In the genomic region with DNA sequence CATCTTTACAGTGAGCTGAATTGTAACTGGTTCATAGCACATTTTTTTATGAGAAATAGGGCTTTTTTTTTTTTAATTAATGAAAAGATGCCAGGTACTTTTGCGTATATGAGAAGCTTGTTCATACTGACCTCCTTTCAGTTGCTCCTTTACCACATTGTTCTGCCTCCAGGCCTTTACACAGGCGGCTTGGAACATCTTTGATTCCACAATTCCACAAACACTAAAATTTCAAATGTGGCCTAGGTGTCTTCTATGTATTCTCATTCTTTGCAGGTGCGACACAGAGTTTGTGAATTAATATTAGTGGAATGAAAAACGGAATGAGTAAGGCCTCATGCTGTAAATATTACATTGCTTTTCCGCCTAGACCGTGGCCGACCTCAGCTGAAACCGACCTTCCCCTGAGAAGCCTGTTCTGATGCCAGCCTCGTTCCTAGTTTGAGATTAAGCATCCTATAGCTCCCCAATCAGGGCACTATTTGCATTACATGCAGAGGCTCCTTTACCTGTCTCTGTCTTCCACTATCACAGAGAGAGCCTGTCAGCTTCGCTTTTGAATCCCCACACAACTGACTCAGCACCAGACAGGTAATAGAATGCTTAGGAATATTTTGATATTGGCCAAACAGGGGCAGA, we compare ENCODE assay signal across 11 cellular contexts.
DNase-seq lines count a peak whose midpoint lies in the region; ATAC-seq and TF ChIP-seq lines count a peak whose summit lies in the region.
"Had no signal": no experiment of that assay in that cellular context is flagged by ENCODE, and none has a peak within 500 bp of the region (broad histone marks: within the 10 kb centered on the region; RNA-seq: fewer than 3 reads in every experiment).

No MANE protein-coding gene starts in this region.

- peak; percentile 18 for DNase-seq in SK-N-SH
- peak; percentile 40 for DNase-seq in NCI-H748 treated with DMSO at 0.1 percent for 48 hours (lab: John Stamatoyannopoulos, UW)
- DNase-seq in epithelial cell of prostate (ENCODE audit: low read depth, low spot score), result peak; percentile 12
- no peak for DNase-seq in testis
- DNase-seq: activated CD8-positive, alpha-beta T cell treated with anti-CD3 and anti-CD28 coated beads for 36 hours; activated naive CD4-positive, alpha-beta T cell treated with anti-CD3 and anti-CD28 coated beads, Interleukin-2, amount 50 U/mL, for 16 hours; GF-D8 had no signal

- 0 out of 2 replicates have a peak, but pooled peaks cover 4% of the 10 kb centered on the region for H3K79me2 ChIP-seq in SK-N-SH (ENCODE audit: insufficient read depth)

- no peaks in the 10 kb centered on the region for H4K20me1 ChIP-seq in SK-N-SH (ENCODE audit: insufficient read depth)

- TF ChIP-seq EP300 in SK-N-SH (IDR thresholded peaks at IDR 0.05; ENCODE audit: borderline replicate concordance in 1 of 2, low read depth in 1 of 2, low read length in 1 of 2), result no peak

- H3K4me1 ChIP-seq in SK-N-SH (ENCODE audit: control insufficient read depth in 1 of 2, insufficient read depth in 2 of 2, low read depth in 1 of 2, low read length in 1 of 2) (peaks cover 8 to 10% of the 10 kb centered on the region in 2 experiments; a peak in 3 of 4 replicates), subcutaneous abdominal adipose tissue (ENCODE audit: control insufficient read depth in 5 of 5, insufficient read depth in 5 of 5, low read length in 5 of 5) (peaks cover under 1 to 34% (median 29%) of the 10 kb centered on the region in 5 donors), testis (peaks cover 6% of the 10 kb centered on the region)

- ATAC-seq in SK-N-SH treated with all-trans-retinoic acid at 6 μM for 48 hours (no peak), GM18519 (IDR thresholded peaks at IDR 0.05; ENCODE audit: low FRiP score, unreplicated experiment) (no peak), GM18861 (IDR thresholded peaks at IDR 0.05; ENCODE audit: unreplicated experiment) (no peak)
- ATAC-seq: activated CD8-positive, alpha-beta T cell treated with anti-CD3 and anti-CD28 coated beads for 36 hours had no signal

- H3K36me3 ChIP-seq in SK-N-SH (replicated peaks in 1 of 2; ENCODE audit: control insufficient read depth in 1 of 2, insufficient read depth in 2 of 2, low read length in 1 of 2) (peaks cover 0 to 8% of the 10 kb centered on the region in 2 experiments), subcutaneous abdominal adipose tissue (ENCODE audit: control insufficient read depth in 5 of 5, insufficient read depth in 5 of 5, low read length in 5 of 5) (no peaks in the 10 kb centered on the region), testis (ENCODE audit: low read depth, missing control alignments) (no peaks in the 10 kb centered on the region)

- H3K4me3 ChIP-seq in SK-N-SH (ENCODE audit: low read depth in 2 of 2, low read length in 1 of 2) (no peak overlapping the region; a peak in 1 of 4 replicates), subcutaneous abdominal adipose tissue (ENCODE audit: low read depth in 1 of 5, low read length in 5 of 5) (no peak overlapping the region), testis (no peak overlapping the region)

- no peak overlapping the region for H3K4me2 ChIP-seq in SK-N-SH

- H3K27ac ChIP-seq in SK-N-SH (ENCODE audit: low read depth in 2 of 2, low read length in 1 of 2) (no peak overlapping the region), epithelial cell of prostate (no peak overlapping the region), subcutaneous abdominal adipose tissue (ENCODE audit: low read depth, low read length) (peak overlapping the region; percentile 9), testis (no peak overlapping the region)

- TF ChIP-seq CTCF in SK-N-SH (IDR thresholded peaks at IDR 0.05) (peak; percentile 27; the same call in 1 of the 2 replicates), testis (IDR thresholded peaks at IDR 0.05) (no peak)

- POLR2A ChIA-PET in SK-N-SH (lab: Yijun Ruan, JAX), result interaction anchor here (1.0 kb wide), 1 partner anchor 248 kb away, joined by 3 read pairs; no protein-coding TSS in a partner anchor

- no peaks in the 10 kb centered on the region for H3K9me2 ChIP-seq in SK-N-SH

- peak; percentile 66 for TF ChIP-seq RAD21 in SK-N-SH (IDR thresholded peaks at IDR 0.05; ENCODE audit: low read length)

- intact Hi-C loops in testis (cut with DNase I; ENCODE audit: low total_unique reads), result no loop called here

- no peak for TF ChIP-seq POLR2A in testis (IDR thresholded peaks at IDR 0.05)

- H3K9me3 ChIP-seq in SK-N-SH (peaks cover 10% of the 10 kb centered on the region; the same call in 1 of the 2 replicates), subcutaneous abdominal adipose tissue (ENCODE audit: control insufficient read depth in 5 of 5, low read length in 5 of 5) (peaks cover 0 to 5% (median 0%) of the 10 kb centered on the region in 5 donors), testis (no peaks in the 10 kb centered on the region)

- H2AFZ ChIP-seq in SK-N-SH (ENCODE audit: low read depth), result no peak overlapping the region

- CTCF ChIA-PET in SK-N-SH (lab: Yijun Ruan, JAX), result interaction anchor here (0.6 to 7.8 kb wide), 8 partner anchors 8 to 450 kb away, joined by 3 to 65 read pairs (median 5); no protein-coding TSS in a partner anchor

- H3K9ac ChIP-seq in SK-N-SH (no peak overlapping the region), subcutaneous abdominal adipose tissue (ENCODE audit: low read length in 5 of 5) (no peak overlapping the region)

- H3K27me3 ChIP-seq in SK-N-SH (ENCODE audit: insufficient read depth), result no peaks in the 10 kb centered on the region
- no peaks in the 10 kb centered on the region for H3K27me3 ChIP-seq in subcutaneous abdominal adipose tissue (ENCODE audit: control insufficient read depth in 5 of 5, insufficient read depth in 4 of 5, low read length in 5 of 5)
- H3K27me3 ChIP-seq in testis, result no peaks in the 10 kb centered on the region

- no peaks in the 10 kb centered on the region for H3F3A ChIP-seq in SK-N-SH (replicated peaks; ENCODE audit: insufficient read depth)

- 94% methylated on average over 10 of the region's 10 CpGs for WGBS in SK-N-SH (ENCODE audit: low lambda C conversion rate)
- WGBS in testis, 2 donors, result 81 to 90% methylated on average over 10 of the region's 10 CpGs

TF ChIP-seq in SK-N-SH, 30 proteins besides CTCF, POLR2A, EP300 and RAD21:
- TF ChIP-seq RCOR1 (IDR thresholded peaks at IDR 0.05; ENCODE audit: low read length) (no peak), SMC3 (IDR thresholded peaks at IDR 0.05; ENCODE audit: low read depth, low read length) (peak; percentile 36; the same call in 1 of the 2 replicates), MEF2A (IDR thresholded peaks at IDR 0.05; ENCODE audit: borderline replicate concordance, low read depth) (no peak)
TF ChIP-seq in SK-N-SH: peak in this region for 1.

TF ChIP-seq in SK-N-SH treated with all-trans-retinoic acid at 6 μM for 48 hours, 23 proteins besides CTCF, POLR2A, EP300 and RAD21 (continues in another document):
- TF ChIP-seq, protein P1, sequence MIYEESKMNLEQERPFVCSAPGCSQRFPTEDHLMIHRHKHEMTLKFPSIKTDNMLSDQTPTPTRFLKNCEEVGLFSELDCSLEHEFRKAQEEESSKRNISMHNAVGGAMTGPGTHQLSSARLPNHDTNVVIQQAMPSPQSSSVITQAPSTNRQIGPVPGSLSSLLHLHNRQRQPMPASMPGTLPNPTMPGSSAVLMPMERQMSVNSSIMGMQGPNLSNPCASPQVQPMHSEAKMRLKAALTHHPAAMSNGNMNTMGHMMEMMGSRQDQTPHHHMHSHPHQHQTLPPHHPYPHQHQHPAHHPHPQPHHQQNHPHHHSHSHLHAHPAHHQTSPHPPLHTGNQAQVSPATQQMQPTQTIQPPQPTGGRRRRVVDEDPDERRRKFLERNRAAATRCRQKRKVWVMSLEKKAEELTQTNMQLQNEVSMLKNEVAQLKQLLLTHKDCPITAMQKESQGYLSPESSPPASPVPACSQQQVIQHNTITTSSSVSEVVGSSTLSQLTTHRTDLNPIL (CRISPR knock-in tag; IDR thresholded peaks at IDR 0.05; ENCODE audit: low read depth), result no peak
- TF ChIP-seq PPARA (CRISPR knock-in tag; IDR thresholded peaks at IDR 0.05; ENCODE audit: borderline replicate concordance), result no peak
- no peak for TF ChIP-seq ARNTL (CRISPR knock-in tag; IDR thresholded peaks at IDR 0.05; ENCODE audit: borderline replicate concordance, low read depth)
- no peak for TF ChIP-seq CSDC2 (CRISPR knock-in tag; IDR thresholded peaks at IDR 0.05)
- TF ChIP-seq ZNF70 (CRISPR knock-in tag; IDR thresholded peaks at IDR 0.05), result no peak
- TF ChIP-seq ESRRG (CRISPR knock-in tag; IDR thresholded peaks at IDR 0.05), result no peak
- TF ChIP-seq ISL1 (CRISPR knock-in tag; IDR thresholded peaks at IDR 0.05), result no peak
- no peak for TF ChIP-seq ZFP3 (CRISPR knock-in tag; IDR thresholded peaks at IDR 0.05)
- TF ChIP-seq RARB (CRISPR knock-in tag; IDR thresholded peaks at IDR 0.05), result no peak
- TF ChIP-seq ZNF8 (CRISPR knock-in tag; IDR thresholded peaks at IDR 0.05), result no peak
- no peak for TF ChIP-seq BACH2 (CRISPR knock-in tag; IDR thresholded peaks at IDR 0.05; ENCODE audit: borderline replicate concordance)
- no peak for TF ChIP-seq TOX (CRISPR knock-in tag; IDR thresholded peaks at IDR 0.05; ENCODE audit: borderline replicate concordance)
- TF ChIP-seq ZC3H10 (CRISPR knock-in tag; IDR thresholded peaks at IDR 0.05), result no peak
- TF ChIP-seq, protein P2, sequence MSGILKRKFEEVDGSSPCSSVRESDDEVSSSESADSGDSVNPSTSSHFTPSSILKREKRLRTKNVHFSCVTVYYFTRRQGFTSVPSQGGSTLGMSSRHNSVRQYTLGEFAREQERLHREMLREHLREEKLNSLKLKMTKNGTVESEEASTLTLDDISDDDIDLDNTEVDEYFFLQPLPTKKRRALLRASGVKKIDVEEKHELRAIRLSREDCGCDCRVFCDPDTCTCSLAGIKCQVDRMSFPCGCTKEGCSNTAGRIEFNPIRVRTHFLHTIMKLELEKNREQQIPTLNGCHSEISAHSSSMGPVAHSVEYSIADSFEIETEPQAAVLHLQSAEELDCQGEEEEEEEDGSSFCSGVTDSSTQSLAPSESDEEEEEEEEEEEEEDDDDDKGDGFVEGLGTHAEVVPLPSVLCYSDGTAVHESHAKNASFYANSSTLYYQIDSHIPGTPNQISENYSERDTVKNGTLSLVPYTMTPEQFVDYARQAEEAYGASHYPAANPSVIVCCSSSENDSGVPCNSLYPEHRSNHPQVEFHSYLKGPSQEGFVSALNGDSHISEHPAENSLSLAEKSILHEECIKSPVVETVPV (CRISPR knock-in tag; IDR thresholded peaks at IDR 0.05), result no peak
- no peak for TF ChIP-seq ZFP30 (CRISPR knock-in tag; IDR thresholded peaks at IDR 0.05)
